ENCODE assay signal across 9 cellular contexts in the genomic region with DNA sequence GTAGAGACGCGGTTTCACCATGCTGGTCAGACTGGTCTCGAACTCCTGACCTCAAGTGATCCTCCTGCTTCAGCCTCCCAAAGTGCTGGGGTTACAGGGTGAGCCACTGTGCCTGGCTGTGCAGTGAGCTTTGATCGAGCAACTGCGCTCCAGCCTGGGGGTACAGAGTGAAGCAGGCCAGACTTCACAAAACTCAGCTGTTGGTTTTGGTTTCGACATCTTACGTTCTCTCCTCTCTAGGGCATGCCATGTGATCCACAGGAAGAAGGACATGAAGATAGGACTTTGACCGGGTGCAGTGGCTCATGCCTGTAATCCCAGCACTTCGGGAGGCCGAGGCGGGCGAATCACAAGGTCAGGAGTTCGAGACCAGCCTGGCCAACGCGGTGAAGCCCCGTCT. TPM values are rescaled to one million over a fixed set of nuclear protein-coding genes. Genes with fewer than 3 reads are reported as not detected.
DNase-seq lines count a peak whose midpoint lies in the region; ATAC-seq, FAIRE-seq and TF ChIP-seq lines count a peak whose summit lies in the region.
"Not testable (repeated sequence)": the region's sequence is repeated elsewhere in the genome, so short reads cannot be mapped to it uniquely, and the experiment has no call there.
"Had no signal": no experiment of that assay in that cellular context is flagged by ENCODE, and none has a peak within 500 bp of the region (broad histone marks: within the 10 kb centered on the region; RNA-seq: fewer than 3 reads in every experiment).

No MANE protein-coding gene starts in this region.

- not testable (repeated sequence) for H3K79me2 ChIP-seq in MM.1S (ENCODE audit: low read length); HepG2 (ENCODE audit: insufficient read depth, low read length)

- ATAC-seq in Right ventricle myocardium inferior, result not testable (repeated sequence)
- ATAC-seq in HepG2 (peak; percentile 51), mucosa of descending colon (peak; percentile 38)

- POLR2A ChIA-PET in RWPE1 (lab: Yijun Ruan, JAX; ENCODE audit: low non-redundant PET), result not testable (repeated sequence)
- POLR2A ChIA-PET in HepG2 (lab: Yijun Ruan, JAX), result interaction anchor here (0.7 to 5.3 kb wide), 7 partner anchors 10 to 199 kb away, joined by 3 to 42 read pairs (median 5); a partner anchor contains a TSS

- in situ Hi-C loops in HepG2 (cut with HindIII; ENCODE audit: extremely low pct_ligation_motif_present, low pct_unique_long_range_greater_than_20kb), result not testable (repeated sequence)

- peaks cover 64 to 100% (median 98%) of the 10 kb centered on the region in 11 experiments for H3K36me3 ChIP-seq in BLaER1 treated with 17β-estradiol and CSF1 and Interleukin-3, amounts not matched to agents 10 nM and 100 nM
- H3K36me3 ChIP-seq in MM.1S (replicated peaks; ENCODE audit: insufficient read depth, low read length); mucosa of descending colon (ENCODE audit: low read depth); small intestine (ENCODE audit: control insufficient read depth in 2 of 2, insufficient read depth in 2 of 2, low read length in 2 of 2): not testable (repeated sequence)
- H3K36me3 ChIP-seq in HepG2 (replicated peaks in 1 of 2; ENCODE audit: control insufficient read depth in 1 of 2, insufficient read depth in 2 of 2, low read length in 2 of 2), result peaks cover 26 to 69% of the 10 kb centered on the region in 2 experiments

- 64% methylated on average over 16 of the region's 16 CpGs for WGBS in HepG2 (ENCODE audit: low lambda C conversion rate)
- 49 to 69% (median 62%) methylated on average over 16 of the region's 16 CpGs for WGBS in small intestine, 3 donors

- H3K4me3 ChIP-seq in BLaER1 treated with 17β-estradiol and CSF1 and Interleukin-3, amounts not matched to agents 10 nM and 100 nM, result peak overlapping the region in 1 of 10 experiments; percentile 7; a peak in 1 of 20 replicates
- H3K4me3 ChIP-seq in MM.1S (ENCODE audit: low read length); NB4 (ENCODE audit: low read depth, low read length); HepG2 (replicated peaks in 1 of 3; ENCODE audit: insufficient read depth in 1 of 3, low read depth in 2 of 3, low read length in 3 of 3); mucosa of descending colon; small intestine (ENCODE audit: low read depth in 1 of 2, low read length in 2 of 2): not testable (repeated sequence)

- H3K9me3 ChIP-seq in BLaER1 treated with 17β-estradiol and CSF1 and Interleukin-3, amounts not matched to agents 10 nM and 100 nM (replicated peaks in 1 of 11), result peaks cover 0 to 13% (median 0%) of the 10 kb centered on the region in 11 experiments; a peak in 2 of 22 replicates
- not testable (repeated sequence) for H3K9me3 ChIP-seq in MM.1S (replicated peaks; ENCODE audit: insufficient read depth, low read length); HepG2 (ENCODE audit: low read length); mucosa of descending colon; small intestine (ENCODE audit: control insufficient read depth, low read depth)

- peaks cover 29 to 59% (median 54%) of the 10 kb centered on the region in 10 experiments for H3K4me1 ChIP-seq in BLaER1 treated with 17β-estradiol and CSF1 and Interleukin-3, amounts not matched to agents 10 nM and 100 nM
- not testable (repeated sequence) for H3K4me1 ChIP-seq in MM.1S (ENCODE audit: low read length); mucosa of descending colon (ENCODE audit: low read depth); small intestine (ENCODE audit: control insufficient read depth in 2 of 2, insufficient read depth in 1 of 2, low read depth in 1 of 2, low read length in 1 of 2)
- peaks cover 38% of the 10 kb centered on the region for H3K4me1 ChIP-seq in HepG2 (ENCODE audit: insufficient read depth, low read length)

- intact Hi-C loops in Right ventricle myocardium inferior (cut with DNase I); HepG2 (cut with micrococcal nuclease; ENCODE audit: unreplicated experiment); mucosa of descending colon (cut with DNase I, micrococcal nuclease): not testable (repeated sequence)

- not testable (repeated sequence) for H3F3A ChIP-seq in MM.1S (ENCODE audit: insufficient read depth, low read length)

- TF ChIP-seq CTCF in MM.1S (IDR thresholded peaks at IDR 0.05; ENCODE audit: low read length); NB4 (IDR thresholded peaks at IDR 0.05; ENCODE audit: low read depth, low read length); RWPE1 (conservative IDR thresholded peaks at IDR 0.05; ENCODE audit: low read depth); HepG2 (CRISPR knock-in tag; IDR thresholded peaks at IDR 0.05); mucosa of descending colon (IDR thresholded peaks at IDR 0.05): not testable (repeated sequence)

- peak; percentile 58 for DNase-seq in MM.1S
- DNase-seq in NB4 (ENCODE audit: low read depth), result peak; percentile 67
- DNase-seq in RWPE1 (ENCODE audit: low spot score); mucosa of descending colon: not testable (repeated sequence)
- peak; percentile 17 for DNase-seq in Right ventricle myocardium inferior (ENCODE audit: missing footprints)
- DNase-seq in HepG2 (ENCODE audit: low spot score), result peak; percentile 73
- peak; percentile 51 for DNase-seq in small intestine

- FAIRE-seq in HepG2 (lab: Jason Lieb, UNC); small intestine (lab: Jason Lieb, UNC): not testable (repeated sequence)

- H3K9ac ChIP-seq in BLaER1 treated with 17β-estradiol and CSF1 and Interleukin-3, amounts not matched to agents 10 nM and 100 nM, result peak overlapping the region in 1 of 11 experiments; percentile 9; a peak in 3 of 22 replicates
- H3K9ac ChIP-seq in MM.1S (ENCODE audit: low read length); HepG2 (ENCODE audit: insufficient read depth, low read depth, low read length): not testable (repeated sequence)

- H4K20me1 ChIP-seq in BLaER1 treated with 17β-estradiol and CSF1 and Interleukin-3, amounts not matched to agents 10 nM and 100 nM, result peaks cover 0 to 14% (median 0%) of the 10 kb centered on the region in 11 experiments; a peak in 5 of 22 replicates
- H4K20me1 ChIP-seq in MM.1S (ENCODE audit: insufficient read depth, low read length); HepG2 (ENCODE audit: insufficient read depth, low read length): not testable (repeated sequence)

- H3K27ac ChIP-seq in BLaER1 treated with 17β-estradiol and CSF1 and Interleukin-3, amounts not matched to agents 10 nM and 100 nM, result peak overlapping the region in 8 of 11 experiments; percentile 89 to 95 (median 92); a peak in 13 of 22 replicates
- not testable (repeated sequence) for H3K27ac ChIP-seq in MM.1S (ENCODE audit: low read length)
- H3K27ac ChIP-seq in RWPE1, result peak overlapping the region; percentile 76
- H3K27ac ChIP-seq in HepG2 (ENCODE audit: extremely low read length, insufficient read depth, low read length), result peak overlapping the region; percentile 40
- H3K27ac ChIP-seq in small intestine (ENCODE audit: low read depth in 1 of 2, low read length in 1 of 2), result peak overlapping the region in 1 of 2 donors; percentile 7

- TF ChIP-seq RAD21 in HepG2 (CRISPR knock-in tag; IDR thresholded peaks at IDR 0.05), result not testable (repeated sequence)

- not testable (repeated sequence) for H3K27me3 ChIP-seq in BLaER1 treated with 17β-estradiol and CSF1 and Interleukin-3, amounts not matched to agents 10 nM and 100 nM; HepG2 (ENCODE audit: control insufficient read depth in 1 of 2, insufficient read depth in 2 of 2, low read length in 2 of 2); small intestine (ENCODE audit: control insufficient read depth in 2 of 2, insufficient read depth in 2 of 2, low read length in 2 of 2)
- H3K27me3 ChIP-seq in MM.1S (replicated peaks; ENCODE audit: insufficient read depth, low read length), result peaks cover 66% of the 10 kb centered on the region

- H2AFZ ChIP-seq in MM.1S (ENCODE audit: low read length); HepG2 (ENCODE audit: low read length): not testable (repeated sequence)

- not testable (repeated sequence) for TF ChIP-seq POLR2A in NB4 (IDR thresholded peaks at IDR 0.05; ENCODE audit: extremely low read depth, insufficient read length); HepG2 (IDR thresholded peaks at IDR 0.05; ENCODE audit: insufficient read depth in 1 of 2, low read depth in 2 of 2, low read length in 2 of 2)

- peak in 1 of 2 experiments; percentile 15; a peak in 1 of 4 replicates for TF ChIP-seq EP300 in HepG2 (IDR thresholded peaks at IDR 0.05; ENCODE audit: low read depth in 2 of 2, low read length in 2 of 2)
- not testable (repeated sequence) for TF ChIP-seq EP300 in HepG2 (CRISPR knock-in tag; IDR thresholded peaks at IDR 0.05; ENCODE audit: borderline replicate concordance)

- not testable (repeated sequence) for H3K9me2 ChIP-seq in MM.1S (replicated peaks; ENCODE audit: insufficient read depth, low read length)

- H3K4me2 ChIP-seq in BLaER1 treated with 17β-estradiol and CSF1 and Interleukin-3, amounts not matched to agents 10 nM and 100 nM, result peak overlapping the region in 7 of 11 experiments; percentile 0 to 89 (median 74); a peak in 10 of 22 replicates
- H3K4me2 ChIP-seq in MM.1S (ENCODE audit: low read depth, low read length); HepG2 (ENCODE audit: low read depth, low read length): not testable (repeated sequence)

- CTCF ChIA-PET in RWPE1 (lab: Yijun Ruan, JAX), result interaction anchor here (1.3 kb wide), 1 partner anchor 35 kb away, joined by 9 read pairs; no protein-coding TSS in a partner anchor
- CTCF ChIA-PET in HepG2 (lab: Yijun Ruan, JAX; ENCODE audit: low intra/inter-chr PET ratio, low total read pairs), result not testable (repeated sequence)

- BruUV-seq in HepG2 (replicated peaks; lab: Mats Ljungman, UMichigan), result not testable (repeated sequence)

RNA-seq across cellular contexts. Expression of a gene that starts 10.8 kb away (rescaled TPM):
- total RNA-seq in Right ventricle myocardium inferior (27.0 TPM), HepG2 (2016; rRNA removed; fragmentation: Illumina TruSeq; extraction: Trizol) (43.7 and 69.6 TPM in 2 replicates), mucosa of descending colon (10 to 100 TPM; 31.2 to 42.4 (median 38.9) TPM)
- 115 and 125 TPM in 2 replicates for total RNA-seq in HepG2 (2016; cell fraction: cytosol; rRNA removed; fragmentation: Illumina TruSeq; extraction: Trizol; ENCODE audit: low read depth)
- total RNA-seq in HepG2 (2016; cell fraction: insoluble cytoplasmic fraction; rRNA removed; fragmentation: Illumina TruSeq; extraction: Trizol), result 33.6 and 74.6 TPM in 2 replicates
- 93.1 and 103 TPM in 2 replicates for total RNA-seq in HepG2 (2016; cell fraction: membrane; rRNA removed; fragmentation: Illumina TruSeq; extraction: Trizol)
- 48.0 and 55.0 TPM in 2 replicates for total RNA-seq in HepG2 (2016; cell fraction: nucleus; rRNA removed; fragmentation: Illumina TruSeq; extraction: Trizol)
- polyA plus RNA-seq in HepG2 (2011; rRNA removed) (61.4 and 68.6 TPM in 2 replicates), small intestine (10 to 100 TPM in 1 of 3 donors, 1 to 10 TPM in 2; 1.3 to 53.9 (median 2.7) TPM)
- polyA plus RNA-seq in HepG2 (2011; cell fraction: cytosol; rRNA removed), result 64.7 and 70.1 TPM in 2 replicates
- polyA plus RNA-seq in HepG2 (2011; cell fraction: nucleus; rRNA removed), result 67.4 and 70.1 TPM in 2 replicates
- polyA plus RNA-seq in HepG2 (2012), result 41.3 and 63.8 TPM in 2 replicates
- polyA plus RNA-seq in HepG2 (2016; cell fraction: cytosol; fragmentation: Illumina TruSeq; extraction: Trizol; ENCODE audit: low read depth), result 21.4 and 23.9 TPM in 2 replicates
- 33.0 and 43.1 TPM in 2 replicates for polyA plus RNA-seq in HepG2 (2016; cell fraction: insoluble cytoplasmic fraction; fragmentation: Illumina TruSeq; extraction: Trizol; ENCODE audit: low read depth)
- 52.7 and 65.5 TPM in 2 replicates for polyA plus RNA-seq in HepG2 (2016; cell fraction: membrane; fragmentation: Illumina TruSeq; extraction: Trizol; ENCODE audit: low read depth)
- polyA plus RNA-seq in HepG2 (2016; cell fraction: nucleus; fragmentation: Illumina TruSeq; extraction: Trizol; ENCODE audit: insufficient read depth, low read depth), result 79.2 and 79.8 TPM in 2 replicates
- 43.5 and 157 TPM in 2 replicates for polyA minus RNA-seq in HepG2 (2011; rRNA and poly(A)+ RNA removed; ENCODE audit: low replicate concordance)
- polyA minus RNA-seq in HepG2 (2011; cell fraction: cytosol; rRNA and poly(A)+ RNA removed), result 51.4 and 51.7 TPM in 2 replicates
- 43.1 and 44.5 TPM in 2 replicates for polyA minus RNA-seq in HepG2 (2011; cell fraction: nucleus; rRNA and poly(A)+ RNA removed)
- polyA plus RNA-seq: CD8-positive, alpha-beta memory T cell had no signal

RNA-seq across cellular contexts. Expression of a gene that starts 36.0 kb away (rescaled TPM):
- total RNA-seq in Right ventricle myocardium inferior (10.2 TPM), HepG2 (2016; rRNA removed; fragmentation: Illumina TruSeq; extraction: Trizol) (5.4 and 16.6 TPM in 2 replicates), mucosa of descending colon (10 to 100 TPM; 27.9 to 34.0 (median 33.5) TPM)
- total RNA-seq in HepG2 (2016; cell fraction: cytosol; rRNA removed; fragmentation: Illumina TruSeq; extraction: Trizol; ENCODE audit: low read depth), result 4.7 and 5.6 TPM in 2 replicates
- 5.6 and 18.2 TPM in 2 replicates for total RNA-seq in HepG2 (2016; cell fraction: insoluble cytoplasmic fraction; rRNA removed; fragmentation: Illumina TruSeq; extraction: Trizol)
- total RNA-seq in HepG2 (2016; cell fraction: membrane; rRNA removed; fragmentation: Illumina TruSeq; extraction: Trizol), result 7.9 and 9.1 TPM in 2 replicates
- 14.7 and 18.3 TPM in 2 replicates for total RNA-seq in HepG2 (2016; cell fraction: nucleus; rRNA removed; fragmentation: Illumina TruSeq; extraction: Trizol)
- polyA plus RNA-seq in HepG2 (2011; rRNA removed) (8.7 and 13.9 TPM in 2 replicates), small intestine (10 to 100 TPM; 10.5 to 28.8 (median 12.7) TPM)
- polyA plus RNA-seq in HepG2 (2011; cell fraction: cytosol; rRNA removed), result 6.6 and 7.9 TPM in 2 replicates
- polyA plus RNA-seq in HepG2 (2011; cell fraction: nucleus; rRNA removed), result 25.6 and 27.8 TPM in 2 replicates
- polyA plus RNA-seq in HepG2 (2012), result 6.2 and 8.0 TPM in 2 replicates
- 1.6 and 2.0 TPM in 2 replicates for polyA plus RNA-seq in HepG2 (2016; cell fraction: cytosol; fragmentation: Illumina TruSeq; extraction: Trizol; ENCODE audit: low read depth)
- 4.7 and 6.3 TPM in 2 replicates for polyA plus RNA-seq in HepG2 (2016; cell fraction: insoluble cytoplasmic fraction; fragmentation: Illumina TruSeq; extraction: Trizol; ENCODE audit: low read depth)
- polyA plus RNA-seq in HepG2 (2016; cell fraction: membrane; fragmentation: Illumina TruSeq; extraction: Trizol; ENCODE audit: low read depth), result 4.0 and 4.6 TPM in 2 replicates
- polyA plus RNA-seq in HepG2 (2016; cell fraction: nucleus; fragmentation: Illumina TruSeq; extraction: Trizol; ENCODE audit: insufficient read depth, low read depth), result 31.8 and 35.4 TPM in 2 replicates
- 12.3 and 25.2 TPM in 2 replicates for polyA minus RNA-seq in HepG2 (2011; rRNA and poly(A)+ RNA removed; ENCODE audit: low replicate concordance)
- 3.1 and 5.7 TPM in 2 replicates for polyA minus RNA-seq in HepG2 (2011; cell fraction: cytosol; rRNA and poly(A)+ RNA removed)
- polyA minus RNA-seq in HepG2 (2011; cell fraction: nucleus; rRNA and poly(A)+ RNA removed), result 4.0 and 6.5 TPM in 2 replicates

RNA-seq across cellular contexts. Expression of a gene that starts 50.7 kb away (rescaled TPM):
- total RNA-seq in Right ventricle myocardium inferior (15.5 TPM), HepG2 (2016; rRNA removed; fragmentation: Illumina TruSeq; extraction: Trizol) (0.38 TPM in 1 of 2 replicates, not detected in the other), mucosa of descending colon (10 to 100 TPM; 27.8 to 42.7 (median 30.0) TPM)
- 0.61 and 0.71 TPM in 2 replicates for total RNA-seq in HepG2 (2016; cell fraction: cytosol; rRNA removed; fragmentation: Illumina TruSeq; extraction: Trizol; ENCODE audit: low read depth)
- total RNA-seq in HepG2 (2016; cell fraction: insoluble cytoplasmic fraction; rRNA removed; fragmentation: Illumina TruSeq; extraction: Trizol), result 0.22 and 0.35 TPM in 2 replicates
- 0.15 and 0.41 TPM in 2 replicates for total RNA-seq in HepG2 (2016; cell fraction: membrane; rRNA removed; fragmentation: Illumina TruSeq; extraction: Trizol)
- total RNA-seq in HepG2 (2016; cell fraction: nucleus; rRNA removed; fragmentation: Illumina TruSeq; extraction: Trizol), result 0.41 and 0.65 TPM in 2 replicates
- polyA plus RNA-seq in HepG2 (2011; rRNA removed) (0.30 and 0.34 TPM in 2 replicates), small intestine (10 to 100 TPM in 2 of 3 donors, 1 to 10 TPM in 1; 3.4 to 23.1 (median 10.3) TPM)
- 0.13 and 0.21 TPM in 2 replicates for polyA plus RNA-seq in HepG2 (2011; cell fraction: cytosol; rRNA removed)
- polyA plus RNA-seq in HepG2 (2011; cell fraction: nucleus; rRNA removed), result 0.99 and 1.1 TPM in 2 replicates
- polyA plus RNA-seq in HepG2 (2012), result 0.24 and 0.55 TPM in 2 replicates
- 0.20 and 0.31 TPM in 2 replicates for polyA plus RNA-seq in HepG2 (2016; cell fraction: cytosol; fragmentation: Illumina TruSeq; extraction: Trizol; ENCODE audit: low read depth)
- 0.19 and 0.32 TPM in 2 replicates for polyA plus RNA-seq in HepG2 (2016; cell fraction: insoluble cytoplasmic fraction; fragmentation: Illumina TruSeq; extraction: Trizol; ENCODE audit: low read depth)
- 0.09 and 0.10 TPM in 2 replicates for polyA plus RNA-seq in HepG2 (2016; cell fraction: membrane; fragmentation: Illumina TruSeq; extraction: Trizol; ENCODE audit: low read depth)
- 1.4 and 2.7 TPM in 2 replicates for polyA plus RNA-seq in HepG2 (2016; cell fraction: nucleus; fragmentation: Illumina TruSeq; extraction: Trizol; ENCODE audit: insufficient read depth, low read depth)
- polyA minus RNA-seq in HepG2 (2011; rRNA and poly(A)+ RNA removed; ENCODE audit: low replicate concordance), result 0.32 and 43.8 TPM in 2 replicates
- 0.53 and 0.69 TPM in 2 replicates for polyA minus RNA-seq in HepG2 (2011; cell fraction: cytosol; rRNA and poly(A)+ RNA removed)
- 0.62 and 0.90 TPM in 2 replicates for polyA minus RNA-seq in HepG2 (2011; cell fraction: nucleus; rRNA and poly(A)+ RNA removed)

RNA-seq across cellular contexts. Expression of a gene that starts 58.4 kb away (rescaled TPM):
- total RNA-seq in Right ventricle myocardium inferior, result 70.5 TPM
- total RNA-seq in HepG2 (2016; rRNA removed; fragmentation: Illumina TruSeq; extraction: Trizol), result 79.1 and 106 TPM in 2 replicates
- 11.8 and 17.5 TPM in 2 replicates for total RNA-seq in HepG2 (2016; cell fraction: cytosol; rRNA removed; fragmentation: Illumina TruSeq; extraction: Trizol; ENCODE audit: low read depth)
- total RNA-seq in HepG2 (2016; cell fraction: insoluble cytoplasmic fraction; rRNA removed; fragmentation: Illumina TruSeq; extraction: Trizol), result 56.7 and 113 TPM in 2 replicates
- total RNA-seq in HepG2 (2016; cell fraction: membrane; rRNA removed; fragmentation: Illumina TruSeq; extraction: Trizol), result 21.7 and 29.6 TPM in 2 replicates
- 78.9 and 79.0 TPM in 2 replicates for total RNA-seq in HepG2 (2016; cell fraction: nucleus; rRNA removed; fragmentation: Illumina TruSeq; extraction: Trizol)
- 26.2 and 30.4 TPM in 2 replicates for polyA plus RNA-seq in HepG2 (2011; rRNA removed)
- polyA plus RNA-seq in HepG2 (2011; cell fraction: cytosol; rRNA removed), result 9.4 and 12.5 TPM in 2 replicates
- polyA plus RNA-seq in HepG2 (2011; cell fraction: nucleus; rRNA removed), result 220 and 271 TPM in 2 replicates
- 52.9 and 58.7 TPM in 2 replicates for polyA plus RNA-seq in HepG2 (2012)
- 12.1 and 13.2 TPM in 2 replicates for polyA plus RNA-seq in HepG2 (2016; cell fraction: cytosol; fragmentation: Illumina TruSeq; extraction: Trizol; ENCODE audit: low read depth)
- polyA plus RNA-seq in HepG2 (2016; cell fraction: insoluble cytoplasmic fraction; fragmentation: Illumina TruSeq; extraction: Trizol; ENCODE audit: low read depth), result 72.8 and 96.9 TPM in 2 replicates
- polyA plus RNA-seq in HepG2 (2016; cell fraction: membrane; fragmentation: Illumina TruSeq; extraction: Trizol; ENCODE audit: low read depth), result 17.7 and 23.3 TPM in 2 replicates
- polyA plus RNA-seq in HepG2 (2016; cell fraction: nucleus; fragmentation: Illumina TruSeq; extraction: Trizol; ENCODE audit: insufficient read depth, low read depth), result 226 and 281 TPM in 2 replicates
- 23.1 and 63.7 TPM in 2 replicates for polyA minus RNA-seq in HepG2 (2011; rRNA and poly(A)+ RNA removed; ENCODE audit: low replicate concordance)
- polyA minus RNA-seq in HepG2 (2011; cell fraction: cytosol; rRNA and poly(A)+ RNA removed), result 17.7 and 23.7 TPM in 2 replicates
- polyA minus RNA-seq in HepG2 (2011; cell fraction: nucleus; rRNA and poly(A)+ RNA removed), result 55.4 and 59.5 TPM in 2 replicates
- total RNA-seq in mucosa of descending colon, result 100 to 1,000 TPM; 112 to 129 (median 120) TPM
- polyA plus RNA-seq in small intestine, result 100 to 1,000 TPM in 1 of 3 donors, 10 to 100 TPM in 2; 77.1 to 113 (median 82.1) TPM
